ENCODE assay signal across 1 cellular context in the genomic region with DNA sequence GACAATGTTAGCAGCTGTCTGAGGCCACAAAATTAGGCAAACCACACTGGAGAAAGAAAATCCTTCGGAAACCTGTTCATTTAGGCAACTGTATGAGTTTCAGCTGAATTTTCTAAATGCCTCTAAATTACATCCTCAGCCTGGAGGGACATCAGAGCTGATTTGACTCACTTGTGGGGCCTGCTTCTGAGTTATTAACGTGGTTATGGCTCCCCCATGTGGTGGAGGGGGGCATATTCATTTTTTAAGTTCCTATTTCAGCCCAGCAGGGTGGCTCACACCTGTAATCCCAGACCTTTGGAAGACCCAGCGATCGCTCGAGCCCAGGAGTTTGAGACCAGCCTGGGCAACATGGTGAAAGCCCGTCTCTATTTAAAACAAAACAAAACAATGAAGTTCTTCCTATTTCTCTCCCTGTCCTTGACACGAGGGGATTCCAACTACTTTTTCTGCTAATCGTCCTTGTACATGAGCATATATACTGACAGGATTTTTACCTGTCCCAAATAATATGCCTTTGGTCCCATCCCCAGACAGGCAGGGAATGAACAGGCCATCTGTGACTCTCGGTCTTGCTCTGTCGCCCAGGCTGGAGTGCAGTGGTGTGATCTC.
TF ChIP-seq lines count a peak whose summit lies in the region.

No MANE protein-coding gene starts in this region.

TF ChIP-seq in neural cell, 6 proteins besides CTCF, POLR2A, EP300 and RAD21 (continued from another document):
- TF ChIP-seq TAF1 (IDR thresholded peaks at IDR 0.05; ENCODE audit: low read depth) (no peak), MXI1 (conservative IDR thresholded peaks at IDR 0.05; ENCODE audit: poor library complexity, severe bottlenecking) (no peak)
